8 cellular contexts compared by ENCODE assay signal in genomic region chr2:65436825-65437221, GRCh38. TPM values are rescaled to one million over a fixed set of nuclear protein-coding genes. Genes with fewer than 3 reads are reported as not detected.
DNase-seq lines count a peak whose midpoint lies in the region; ATAC-seq and TF ChIP-seq lines count a peak whose summit lies in the region.

No MANE protein-coding gene starts in this region.

- CTCF ChIA-PET in CD4-positive, alpha-beta T cell (lab: Charles Lee): interaction anchor here (0.8 kb wide), 1 partner anchor 44 kb away, joined by 3 read pairs; no protein-coding TSS in a partner anchor

- H3K4me3 ChIP-seq in WI38 (ENCODE audit: low read depth, low read length): peak overlapping the region; percentile 70
- H3K4me3 ChIP-seq in esophagus muscularis mucosa: peak overlapping the region; percentile 73 to 92 (median 83)
- H3K4me3 ChIP-seq in psoas muscle: peak overlapping the region; percentile 74

- no peak for TF ChIP-seq POLR2A in esophagus muscularis mucosa (IDR thresholded peaks at IDR 0.05; ENCODE audit: low read depth)

- POLR2A ChIA-PET in CD4-positive, alpha-beta T cell (lab: Charles Lee): interaction anchor here (1.1 to 1.4 kb wide), 2 partner anchors 10 to 209 kb away, joined by 3 to 4 read pairs; partner anchors contain the start of gene ACTR2

- 6% methylated on average over 12 of the region's 12 CpGs for WGBS in esophagus muscularis mucosa
- 2 to 8% (median 5%) methylated on average over 12 of the region's 12 CpGs for WGBS in psoas muscle, 3 donors

- no peak for DNase-seq in CD4-positive, alpha-beta T cell
- DNase-seq in esophagus muscularis mucosa (ENCODE audit: extremely low spot score): no peak
- no peak for DNase-seq in psoas muscle
- DNase-seq in NCI-H2196 treated with DMSO at 0.1 percent for 48 hours (lab: John Stamatoyannopoulos, UW; ENCODE audit: unreplicated experiment): no peak
- DNase-seq in islet precursor cell: no peak

- no peaks in the 10 kb centered on the region for H3K36me3 ChIP-seq in esophagus muscularis mucosa
- no peaks in the 10 kb centered on the region for H3K36me3 ChIP-seq in psoas muscle (ENCODE audit: insufficient read depth in 1 of 2, low read depth in 1 of 2)

- peaks cover 68% of the 10 kb centered on the region for H3K27me3 Mint-ChIP-seq in CD4-positive, alpha-beta T cell

- TF ChIP-seq CTCF in CD4-positive, alpha-beta T cell (IDR thresholded peaks at IDR 0.05): no peak
- TF ChIP-seq CTCF in WI38 (IDR thresholded peaks at IDR 0.05; ENCODE audit: low read depth, low read length): no peak
- no peak for TF ChIP-seq CTCF in esophagus muscularis mucosa (IDR thresholded peaks at IDR 0.05)
- no peak for TF ChIP-seq CTCF in psoas muscle (IDR thresholded peaks at IDR 0.05)

- no peak for TF ChIP-seq EP300 in esophagus muscularis mucosa (IDR thresholded peaks at IDR 0.05)

- no peak overlapping the region for H3K27ac Mint-ChIP-seq in CD4-positive, alpha-beta T cell

- intact Hi-C loops in CD4-positive, alpha-beta T cell (cut with DNase I, micrococcal nuclease): loop anchor here (2.0 to 10.0 kb wide), 3 partner anchors 136 to 1592 kb away; partner anchors contain the start of genes ACTR2 (in 1 of the 2) and UGP2 (in 1 of the 2)
- intact Hi-C loops in esophagus muscularis mucosa (cut with DNase I): loop anchor here (5.0 to 10.0 kb wide), 4 partner anchors 118 to 372 kb away; partner anchors contain the start of gene RAB1A
- intact Hi-C loops in psoas muscle (cut with DNase I): loop anchor here (5.0 to 10.0 kb wide), 2 partner anchors 115 to 372 kb away; no protein-coding TSS in a partner anchor

- H3K4me1 ChIP-seq in esophagus muscularis mucosa: peaks cover 11 to 30% (median 27%) of the 10 kb centered on the region in 4 donors
- peaks cover 12% of the 10 kb centered on the region for H3K4me1 ChIP-seq in psoas muscle

- H3K9me3 ChIP-seq in CD4-positive, alpha-beta T cell (ENCODE audit: control insufficient read depth, low read length): no peaks in the 10 kb centered on the region
- H3K9me3 ChIP-seq in esophagus muscularis mucosa (no peaks in the 10 kb centered on the region), psoas muscle (no peaks in the 10 kb centered on the region)

- no peak for ATAC-seq in CD4-positive, alpha-beta T cell (ENCODE audit: poor library complexity)
- ATAC-seq in GM19351 (IDR thresholded peaks at IDR 0.05; ENCODE audit: unreplicated experiment) (peak; percentile 79), HG03354 (IDR thresholded peaks at IDR 0.05; ENCODE audit: poor library complexity, severe bottlenecking, unreplicated experiment) (peak; percentile 75), psoas muscle (peak in 2 of 4 donors; percentile 0 to 2)

- H3K4me1 Mint-ChIP-seq in CD4-positive, alpha-beta T cell (ENCODE audit: low read depth): peaks cover 23% of the 10 kb centered on the region

- H3K36me3 Mint-ChIP-seq in CD4-positive, alpha-beta T cell (ENCODE audit: low read depth): peaks cover 8% of the 10 kb centered on the region

- H3K4me3 Mint-ChIP-seq in CD4-positive, alpha-beta T cell: peak overlapping the region; percentile 90

- peaks cover 48% of the 10 kb centered on the region for H3K27me3 ChIP-seq in CD4-positive, alpha-beta T cell (ENCODE audit: control insufficient read depth, insufficient read depth, low read length)
- H3K27me3 ChIP-seq in esophagus muscularis mucosa: no peaks in the 10 kb centered on the region
- H3K27me3 ChIP-seq in psoas muscle (ENCODE audit: insufficient read depth in 3 of 3, low read length in 2 of 3): peaks cover 0 to 2% (median 0%) of the 10 kb centered on the region in 3 donors

- no peaks in the 10 kb centered on the region for H3K9me3 Mint-ChIP-seq in CD4-positive, alpha-beta T cell

- H3K27ac ChIP-seq in CD4-positive, alpha-beta T cell (ENCODE audit: low read depth, low read length): no peak overlapping the region
- peak overlapping the region; percentile 92 to 98 (median 95) for H3K27ac ChIP-seq in esophagus muscularis mucosa (replicated peaks in 1 of 4)
- H3K27ac ChIP-seq in psoas muscle: peak overlapping the region; percentile 95

RNA-seq across cellular contexts. Expression of gene SPRED2, which starts 4.4 kb away (rescaled TPM):
- 1 to 10 TPM; 2.5 to 2.8 TPM for total RNA-seq in CD4-positive, alpha-beta T cell
- total RNA-seq in esophagus muscularis mucosa (10 to 100 TPM; 17.4 to 25.6 (median 18.7) TPM), psoas muscle (10 to 100 TPM in 1 of 4 donors, 1 to 10 TPM in 3; 8.5 to 16.9 (median 9.2) TPM)
- 1 to 10 TPM; 3.8 to 7.9 (median 4.1) TPM for polyA plus RNA-seq in psoas muscle
